ENCODE assay signal across 28 cellular contexts in genomic region chr22:48558606-48559402, GRCh38.
"Had no signal": no experiment of that assay in that cellular context is flagged by ENCODE, and none has a peak within 500 bp of the region (broad histone marks: within the 10 kb centered on the region; RNA-seq: fewer than 3 reads in every experiment).

No MANE protein-coding gene starts in this region.

- DNase-seq: naive thymus-derived CD8-positive, alpha-beta T cell; nephron progenitor cell; occipital lobe; retina; right lobe of liver; sigmoid colon; small intestine; stimulated activated CD4-positive, alpha-beta T cell treated with anti-CD3 and anti-CD28 coated beads, Interleukin-15, amount 100 ng/mL, for 24 hours; stimulated activated CD4-positive, alpha-beta T cell treated with anti-CD3 and anti-CD28 coated beads, Interleukin-2, amount 100 ng/mL, for 24 hours; stimulated activated CD4-positive, alpha-beta T cell treated with anti-CD3 and anti-CD28 coated beads, Interleukin-2, amount 100 ng/mL, for 48 hours; stimulated activated CD4-positive, alpha-beta T cell treated with anti-CD3 and anti-CD28 coated beads, Interleukin-4, amount 100 ng/mL, for 24 hours; stimulated activated naive B cell treated with anti-CD40 and anti-IgM and Interleukin-4, amounts not matched to agents 10 μg/mL and 1 μg/mL and 100 μg/mL, for 72 hours; stimulated activated naive CD4-positive, alpha-beta T cell treated with Interleukin-2 at 50 U/mL for 16 hours; stomach; thyroid gland; trophoblast cell had no signal

- H3K4me3 ChIP-seq: pancreas, prostate gland, right atrium auricular region, right lobe of liver, sigmoid colon, stomach, thoracic aorta, thyroid gland, tibial nerve, upper lobe of left lung, vagina had no signal

- H3K27ac Mint-ChIP-seq: naive thymus-derived CD8-positive, alpha-beta T cell; natural killer cell treated with Interleukin-12 subunit alpha and Interleukin-12 subunit beta and Interleukin-15 and Interleukin-18, amount 100 ng/mL, for 72 hours; nephron progenitor cell; stimulated activated effector memory CD8-positive, alpha-beta T cell treated with anti-CD3 and anti-CD28 coated beads, Interleukin-12 subunit alpha, Interleukin-12 subunit beta, amount 100 ng/mL, for 72 hours; stimulated activated naive B cell treated with anti-CD40 and anti-IgM and Interleukin-4, amounts not matched to agents 10 μg/mL and 1 μg/mL and 100 μg/mL, for 72 hours; stimulated activated naive CD8-positive, alpha-beta T cell treated with anti-CD3 and anti-CD28 coated beads, Interleukin-15, Interleukin-2, amounts not matched to agents 100 ng/mL and 50 ng/mL, for 24 hours had no signal

- H3K27me3 ChIP-seq: pancreas, right atrium auricular region, right lobe of liver, thyroid gland, tibial nerve, upper lobe of left lung, vagina had no signal

- H3K27me3 Mint-ChIP-seq: natural killer cell treated with Interleukin-12 subunit alpha and Interleukin-12 subunit beta and Interleukin-15 and Interleukin-18, amount 100 ng/mL, for 72 hours; stimulated activated naive CD8-positive, alpha-beta T cell treated with anti-CD3 and anti-CD28 coated beads, Interleukin-15, Interleukin-2, amounts not matched to agents 100 ng/mL and 50 ng/mL, for 24 hours had no signal

- H3K36me3 ChIP-seq: pancreas, prostate gland, right atrium auricular region, right lobe of liver, sigmoid colon, stomach, thoracic aorta, thyroid gland, tibial nerve, upper lobe of left lung, vagina had no signal

- FAIRE-seq: pancreas, small intestine, urothelium cell line had no signal

- H3K4me3 Mint-ChIP-seq: naive thymus-derived CD8-positive, alpha-beta T cell; natural killer cell treated with Interleukin-12 subunit alpha and Interleukin-12 subunit beta and Interleukin-15 and Interleukin-18, amount 100 ng/mL, for 72 hours; nephron progenitor cell; neural crest cell; stimulated activated effector memory CD8-positive, alpha-beta T cell treated with anti-CD3 and anti-CD28 coated beads, Interleukin-12 subunit alpha, Interleukin-12 subunit beta, amount 100 ng/mL, for 72 hours; stimulated activated naive B cell treated with anti-CD40 and anti-IgM and Interleukin-4, amounts not matched to agents 10 μg/mL and 1 μg/mL and 100 μg/mL, for 72 hours; stimulated activated naive CD8-positive, alpha-beta T cell treated with anti-CD3 and anti-CD28 coated beads, Interleukin-15, Interleukin-2, amounts not matched to agents 100 ng/mL and 50 ng/mL, for 24 hours had no signal

- H3K27ac ChIP-seq: pancreas, prostate gland, right atrium auricular region, right lobe of liver, sigmoid colon, stomach, thoracic aorta, thyroid gland, upper lobe of left lung, vagina had no signal

- H3K4me1 ChIP-seq: pancreas, prostate gland, right atrium auricular region, right lobe of liver, sigmoid colon, stomach, thyroid gland, upper lobe of left lung, vagina had no signal

- H3K9me3 Mint-ChIP-seq: naive thymus-derived CD8-positive, alpha-beta T cell; natural killer cell treated with Interleukin-12 subunit alpha and Interleukin-12 subunit beta and Interleukin-15 and Interleukin-18, amount 100 ng/mL, for 72 hours; nephron progenitor cell; neural crest cell; stimulated activated effector memory CD8-positive, alpha-beta T cell treated with anti-CD3 and anti-CD28 coated beads, Interleukin-12 subunit alpha, Interleukin-12 subunit beta, amount 100 ng/mL, for 72 hours; stimulated activated naive CD8-positive, alpha-beta T cell treated with anti-CD3 and anti-CD28 coated beads, Interleukin-15, Interleukin-2, amounts not matched to agents 100 ng/mL and 50 ng/mL, for 24 hours had no signal

- H3K9me3 ChIP-seq: pancreas, prostate gland, right atrium auricular region, right lobe of liver, sigmoid colon, stomach, thoracic aorta, thyroid gland, tibial nerve, upper lobe of left lung, vagina had no signal

- H3K4me1 Mint-ChIP-seq: naive thymus-derived CD8-positive, alpha-beta T cell; stimulated activated effector memory CD8-positive, alpha-beta T cell treated with anti-CD3 and anti-CD28 coated beads, Interleukin-12 subunit alpha, Interleukin-12 subunit beta, amount 100 ng/mL, for 72 hours; stimulated activated naive B cell treated with anti-CD40 and anti-IgM and Interleukin-4, amounts not matched to agents 10 μg/mL and 1 μg/mL and 100 μg/mL, for 72 hours had no signal

- H3K36me3 Mint-ChIP-seq: naive thymus-derived CD8-positive, alpha-beta T cell; natural killer cell treated with Interleukin-12 subunit alpha and Interleukin-12 subunit beta and Interleukin-15 and Interleukin-18, amount 100 ng/mL, for 72 hours; stimulated activated effector memory CD8-positive, alpha-beta T cell treated with anti-CD3 and anti-CD28 coated beads, Interleukin-12 subunit alpha, Interleukin-12 subunit beta, amount 100 ng/mL, for 72 hours; stimulated activated naive B cell treated with anti-CD40 and anti-IgM and Interleukin-4, amounts not matched to agents 10 μg/mL and 1 μg/mL and 100 μg/mL, for 72 hours had no signal

- ATAC-seq: naive thymus-derived CD8-positive, alpha-beta T cell; natural killer cell treated with Interleukin-12 subunit alpha and Interleukin-12 subunit beta and Interleukin-15 and Interleukin-18, amount 100 ng/mL, for 72 hours; pancreas; right lobe of liver; stimulated activated effector memory CD8-positive, alpha-beta T cell treated with anti-CD3 and anti-CD28 coated beads, Interleukin-12 subunit alpha, Interleukin-12 subunit beta, amount 100 ng/mL, for 72 hours; stimulated activated naive B cell treated with anti-CD40 and anti-IgM and Interleukin-4, amounts not matched to agents 10 μg/mL and 1 μg/mL and 100 μg/mL, for 72 hours had no signal
